17 cellular contexts compared by ENCODE assay signal in the genomic region with DNA sequence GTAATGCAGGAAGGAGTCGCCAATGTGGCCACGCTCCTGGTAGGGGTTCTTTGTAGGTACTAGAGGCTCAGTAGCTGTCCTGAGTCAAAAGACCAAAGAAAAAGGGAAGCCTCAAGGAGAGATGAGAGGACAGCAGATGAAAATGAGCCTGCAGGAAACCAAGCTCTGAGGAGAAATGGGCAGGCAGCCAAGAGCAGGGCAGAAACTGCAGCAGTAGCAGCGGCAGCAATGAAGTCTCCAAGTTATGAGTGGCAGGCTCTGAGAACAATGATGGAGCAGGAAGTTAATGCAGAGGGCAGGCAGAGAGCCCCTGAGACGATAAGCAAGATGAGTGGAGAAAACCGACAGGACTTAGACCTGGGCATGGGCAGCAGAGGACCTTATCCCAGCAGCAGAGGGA. TPM values are rescaled to one million over a fixed set of nuclear protein-coding genes. Genes with fewer than 3 reads are reported as not detected.
DNase-seq lines count a peak whose midpoint lies in the region; ATAC-seq and TF ChIP-seq lines count a peak whose summit lies in the region.
"Had no signal": no experiment of that assay in that cellular context is flagged by ENCODE, and none has a peak within 500 bp of the region (broad histone marks: within the 10 kb centered on the region; RNA-seq: fewer than 3 reads in every experiment).

No MANE protein-coding gene starts in this region.

- no peak for TF ChIP-seq POLR2A in esophagus squamous epithelium (IDR thresholded peaks at IDR 0.05)

- 40 to 51% methylated on average over 5 of the region's 5 CpGs for WGBS in esophagus squamous epithelium, 2 donors

- DNase-seq in AG10803 (ENCODE audit: low read depth) (peak; percentile 0), EH (ENCODE audit: low read depth) (peak; percentile 13), NCI-H510A (lab: John Stamatoyannopoulos, UW) (peak; percentile 52), globus pallidus (ENCODE audit: low spot score) (peak; percentile 33), D341Med (ENCODE audit: low spot score) (no peak), esophagus squamous epithelium (lab: John Stamatoyannopoulos, UW) (no peak)
- DNase-seq: activated CD4-positive, CD25-positive, alpha-beta regulatory T cell; activated effector memory CD4-positive, alpha-beta T cell treated with anti-CD3 and anti-CD28 coated beads, Interleukin-2, amount 50 U/mL, for 16 hours; stimulated activated naive CD8-positive, alpha-beta T cell treated with anti-CD3 and anti-CD28 coated beads, Interleukin-15, Interleukin-2, amounts not matched to agents 100 U/mL and 50 U/mL, for 24 hours; T-helper 1 cell; uterus had no signal

- H3K27ac ChIP-seq in esophagus squamous epithelium, result no peak overlapping the region
- H3K27ac ChIP-seq: ascending aorta, HL-60, pancreas, uterus had no signal

- H3K9me3 ChIP-seq in esophagus squamous epithelium, result no peaks in the 10 kb centered on the region
- H3K9me3 ChIP-seq: ascending aorta, pancreas, uterus had no signal

- no peak for ATAC-seq in GM21737 (IDR thresholded peaks at IDR 0.05; ENCODE audit: unreplicated experiment)
- ATAC-seq in GM21447 (IDR thresholded peaks at IDR 0.05; ENCODE audit: unreplicated experiment), result no peak
- ATAC-seq: esophagus mucosa; pancreas; stimulated activated naive CD8-positive, alpha-beta T cell treated with anti-CD3 and anti-CD28 coated beads, Interleukin-15, Interleukin-2, amounts not matched to agents 100 U/mL and 50 U/mL, for 24 hours had no signal

- H3K27me3 ChIP-seq in esophagus squamous epithelium, result peaks cover 0 to 6% (median 0%) of the 10 kb centered on the region in 4 donors
- H3K27me3 ChIP-seq: ascending aorta, uterus had no signal

- H3K4me1 ChIP-seq in esophagus squamous epithelium, result no peaks in the 10 kb centered on the region
- H3K4me1 ChIP-seq: ascending aorta, pancreas, uterus had no signal

- intact Hi-C loops in esophagus squamous epithelium (cut with DNase I), result no loop called here

- H3K36me3 ChIP-seq in esophagus squamous epithelium, result no peaks in the 10 kb centered on the region
- H3K36me3 ChIP-seq: ascending aorta, pancreas, uterus had no signal

- H3K4me3 ChIP-seq in AG10803 (ENCODE audit: low read length), result no peak overlapping the region
- no peak overlapping the region for H3K4me3 ChIP-seq in esophagus squamous epithelium
- H3K4me3 ChIP-seq: ascending aorta, pancreas, uterus had no signal

- TF ChIP-seq CTCF in AG10803 (conservative IDR thresholded peaks at IDR 0.05; ENCODE audit: low read length) (no peak), esophagus squamous epithelium (IDR thresholded peaks at IDR 0.05) (no peak)

RNA-seq across cellular contexts. Expression of gene TMEM200C, which starts 48.2 kb away (rescaled TPM):
- under 1 TPM in 2 of 4 donors, not detected in 2; 0.04 to 0.38 TPM for total RNA-seq in esophagus squamous epithelium

Comparison
In these comparisons a context has a peak if more than half of its experiments do, and no peak if none do; other contexts are left out.
1. DNase-seq: peak in AG10803 (single experiment), EH (single experiment), NCI-H510A (single experiment) and globus pallidus (single experiment); none in D341Med (single experiment) and esophagus squamous epithelium (single experiment).